ENCODE assay signal across 19 cellular contexts in the genomic region with DNA sequence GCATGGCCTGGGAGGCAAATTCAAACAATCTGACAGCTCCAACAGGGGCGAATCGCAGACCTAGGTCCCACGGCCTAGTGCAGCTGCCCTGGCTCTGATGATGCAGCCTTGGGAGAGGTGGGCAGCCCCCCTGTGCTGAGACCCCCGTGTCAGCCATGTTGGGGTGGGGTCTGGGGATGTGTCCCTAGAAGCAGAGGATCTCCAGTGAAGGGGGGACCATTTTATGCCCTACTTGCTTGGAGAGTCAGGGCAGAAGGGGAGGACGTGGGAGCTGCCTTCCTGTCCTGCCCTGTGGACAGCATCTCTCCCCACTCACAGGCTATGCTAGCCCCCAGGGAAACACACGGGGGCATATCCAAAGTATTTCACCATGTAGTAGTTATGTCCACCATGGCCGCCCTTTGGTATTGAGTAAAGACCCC. TPM values are rescaled to one million over a fixed set of nuclear protein-coding genes. Genes with fewer than 3 reads are reported as not detected.
A peak's percentile ranks its signal among the peaks of the same experiment; 100 is the strongest.
DNase-seq lines count a peak whose midpoint lies in the region; ATAC-seq and TF ChIP-seq lines count a peak whose summit lies in the region.
"Had no signal": no experiment of that assay in that cellular context is flagged by ENCODE, and none has a peak within 500 bp of the region (broad histone marks: within the 10 kb centered on the region; RNA-seq: fewer than 3 reads in every experiment).

No MANE protein-coding gene starts in this region.

- H3K36me3 ChIP-seq in Peyer's patch (no peaks in the 10 kb centered on the region), mesodermal cell (ENCODE audit: control insufficient read depth, insufficient read depth, low read length) (peaks cover 13% of the 10 kb centered on the region), suprapubic skin (peaks cover 2% of the 10 kb centered on the region)

- TF ChIP-seq POLR2A in Peyer's patch (IDR thresholded peaks at IDR 0.05): no peak
- TF ChIP-seq POLR2A in suprapubic skin (IDR thresholded peaks at IDR 0.05): no peak

- no peak overlapping the region for H3K4me3 Mint-ChIP-seq in T-helper 2 cell treated with Interferon-gamma antibody and Interleukin-4, amounts not matched to agents 5 μg/mL and 100 μg/mL, for 36 hours
- H3K4me3 Mint-ChIP-seq: activated CD4-positive, alpha-beta T cell treated with anti-CD3 and anti-CD28 coated beads, Interleukin-2, amount 10 ng/mL, durations not matched to agents 24 days and 14 days; activated T-cell treated with anti-CD3 and anti-CD28 coated beads, Interleukin-2, amount 50 U/mL, for 72 hours; effector memory CD8-positive, alpha-beta T cell; natural killer cell treated with Interleukin-12 subunit alpha and Interleukin-12 subunit beta and Interleukin-15 and Interleukin-18, amount 100 ng/mL, for 72 hours had no signal

- TF ChIP-seq CTCF in Peyer's patch (IDR thresholded peaks at IDR 0.05) (no peak), coronary artery (IDR thresholded peaks at IDR 0.05) (no peak), suprapubic skin (IDR thresholded peaks at IDR 0.05) (no peak)

- ATAC-seq in esophagus mucosa: no peak
- ATAC-seq in HG03025 (IDR thresholded peaks at IDR 0.05; ENCODE audit: low FRiP score, unreplicated experiment): no peak

- DNase-seq in Peyer's patch: no peak
- no peak for DNase-seq in coronary artery (ENCODE audit: low spot score)
- peak in 1 of 2 donors; percentile 55 for DNase-seq in suprapubic skin (ENCODE audit: low spot score in 2 of 2)
- DNase-seq in T-helper 2 cell treated with Interferon-gamma antibody and Interleukin-4, amounts not matched to agents 5 μg/mL and 100 μg/mL, for 36 hours (ENCODE audit: low spot score): no peak
- no peak for DNase-seq in effector CD4-positive, alpha-beta T cell
- DNase-seq: activated CD4-positive, alpha-beta T cell treated with anti-CD3 and anti-CD28 coated beads, Interleukin-2, amount 10 ng/mL, durations not matched to agents 24 days and 14 days; activated T-cell treated with anti-CD3 and anti-CD28 coated beads, Interleukin-2, amount 50 U/mL, for 72 hours; anterior cingulate cortex; DND-41; effector memory CD8-positive, alpha-beta T cell; islet precursor cell; NCI-H187; NCI-H82 had no signal

- H3K27ac Mint-ChIP-seq in T-helper 2 cell treated with Interferon-gamma antibody and Interleukin-4, amounts not matched to agents 5 μg/mL and 100 μg/mL, for 36 hours: no peak overlapping the region
- H3K27ac Mint-ChIP-seq: activated CD4-positive, alpha-beta T cell treated with anti-CD3 and anti-CD28 coated beads, Interleukin-2, amount 10 ng/mL, durations not matched to agents 24 days and 14 days; activated T-cell treated with anti-CD3 and anti-CD28 coated beads, Interleukin-2, amount 50 U/mL, for 72 hours; effector memory CD8-positive, alpha-beta T cell; natural killer cell treated with Interleukin-12 subunit alpha and Interleukin-12 subunit beta and Interleukin-15 and Interleukin-18, amount 100 ng/mL, for 72 hours had no signal

- H3K27ac ChIP-seq in Peyer's patch (peak overlapping the region in 3 of 4 donors; percentile 69 to 85 (median 77)), coronary artery (peak overlapping the region; percentile 73 to 90), mesodermal cell (ENCODE audit: low read depth, low read length, severe bottlenecking) (peak overlapping the region; percentile 36), suprapubic skin (peak overlapping the region; percentile 20)

- H3K27me3 ChIP-seq in Peyer's patch: no peaks in the 10 kb centered on the region
- no peaks in the 10 kb centered on the region for H3K27me3 ChIP-seq in suprapubic skin

- TF ChIP-seq EP300 in suprapubic skin (IDR thresholded peaks at IDR 0.05): no peak

- WGBS in mesodermal cell (ENCODE audit: insufficient coverage in 2 of 2), 2 experiments: 85 to 87% methylated on average over 5 to 6 of the region's 7 CpGs
- 66% methylated on average over 7 of the region's 7 CpGs for WGBS in suprapubic skin

- H3K9me3 Mint-ChIP-seq in T-helper 2 cell treated with Interferon-gamma antibody and Interleukin-4, amounts not matched to agents 5 μg/mL and 100 μg/mL, for 36 hours: no peaks in the 10 kb centered on the region
- H3K9me3 Mint-ChIP-seq: activated CD4-positive, alpha-beta T cell treated with anti-CD3 and anti-CD28 coated beads, Interleukin-2, amount 10 ng/mL, durations not matched to agents 24 days and 14 days; activated T-cell treated with anti-CD3 and anti-CD28 coated beads, Interleukin-2, amount 50 U/mL, for 72 hours; effector memory CD8-positive, alpha-beta T cell; natural killer cell treated with Interleukin-12 subunit alpha and Interleukin-12 subunit beta and Interleukin-15 and Interleukin-18, amount 100 ng/mL, for 72 hours had no signal

- H3K4me3 ChIP-seq in Peyer's patch (no peak overlapping the region), coronary artery (no peak overlapping the region), mesodermal cell (ENCODE audit: extremely low read depth, insufficient read depth, low read length, poor library complexity, severe bottlenecking) (no peak overlapping the region), suprapubic skin (no peak overlapping the region)

- H3K4me1 Mint-ChIP-seq in T-helper 2 cell treated with Interferon-gamma antibody and Interleukin-4, amounts not matched to agents 5 μg/mL and 100 μg/mL, for 36 hours (ENCODE audit: low read depth): no peaks in the 10 kb centered on the region
- H3K4me1 Mint-ChIP-seq: activated CD4-positive, alpha-beta T cell treated with anti-CD3 and anti-CD28 coated beads, Interleukin-2, amount 10 ng/mL, durations not matched to agents 24 days and 14 days had no signal

- peaks cover 13% of the 10 kb centered on the region for H3K27me3 Mint-ChIP-seq in T-helper 2 cell treated with Interferon-gamma antibody and Interleukin-4, amounts not matched to agents 5 μg/mL and 100 μg/mL, for 36 hours (ENCODE audit: low read depth)
- H3K27me3 Mint-ChIP-seq: natural killer cell treated with Interleukin-12 subunit alpha and Interleukin-12 subunit beta and Interleukin-15 and Interleukin-18, amount 100 ng/mL, for 72 hours had no signal

- H3K36me3 Mint-ChIP-seq in T-helper 2 cell treated with Interferon-gamma antibody and Interleukin-4, amounts not matched to agents 5 μg/mL and 100 μg/mL, for 36 hours (ENCODE audit: low read depth): no peaks in the 10 kb centered on the region
- H3K36me3 Mint-ChIP-seq: CD14-positive monocyte; natural killer cell treated with Interleukin-12 subunit alpha and Interleukin-12 subunit beta and Interleukin-15 and Interleukin-18, amount 100 ng/mL, for 72 hours had no signal

- H3K9me3 ChIP-seq in Peyer's patch (no peaks in the 10 kb centered on the region), mesodermal cell (ENCODE audit: control insufficient read depth, low read length) (no peaks in the 10 kb centered on the region), suprapubic skin (no peaks in the 10 kb centered on the region)

- H3K4me1 ChIP-seq in Peyer's patch (peaks cover 0 to 33% (median 13%) of the 10 kb centered on the region in 4 donors), mesodermal cell (ENCODE audit: control insufficient read depth, insufficient read depth, low read length, poor library complexity, severe bottlenecking) (peaks cover 29% of the 10 kb centered on the region), suprapubic skin (peaks cover 42% of the 10 kb centered on the region)

RNA-seq across cellular contexts. Expression of gene GLIS2, which starts 13.5 kb away (rescaled TPM):
- total RNA-seq in Peyer's patch: 1 to 10 TPM in 3 of 4 donors, under 1 TPM in 1; 0.35 to 3.3 (median 1.7) TPM
- 10.1 TPM for polyA plus RNA-seq in mesodermal cell (2013, experiment 1 of 2)
- polyA plus RNA-seq in mesodermal cell (2013, experiment 2 of 2): 8.9 TPM
- 1 to 10 TPM; 1.1 to 3.1 (median 2.3) TPM for total RNA-seq in suprapubic skin
- total RNA-seq in esophagus mucosa: 0.80 TPM
- polyA plus RNA-seq: CD14-positive monocyte had no signal

RNA-seq across cellular contexts. Expression of gene PAM16, which starts 21.8 kb away (rescaled TPM):
- total RNA-seq in Peyer's patch (10 to 100 TPM; 18.2 to 61.4 (median 49.3) TPM), suprapubic skin (10 to 100 TPM; 23.8 to 54.7 (median 46.1) TPM), esophagus mucosa (34.3 TPM)
- 60.5 TPM for polyA plus RNA-seq in mesodermal cell (2013, experiment 1 of 2)
- polyA plus RNA-seq in mesodermal cell (2013, experiment 2 of 2): 42.8 TPM

RNA-seq across cellular contexts. Expression of gene VASN, which starts 42.3 kb away (rescaled TPM):
- total RNA-seq in Peyer's patch: 10 to 100 TPM in 2 of 4 donors, 1 to 10 TPM in 2; 2.1 to 18.2 (median 8.4) TPM
- polyA plus RNA-seq in mesodermal cell (2013, experiment 1 of 2): 29.4 TPM
- polyA plus RNA-seq in mesodermal cell (2013, experiment 2 of 2): 26.3 TPM
- total RNA-seq in suprapubic skin: 10 to 100 TPM; 10.8 to 23.3 (median 22.3) TPM
- total RNA-seq in esophagus mucosa: 16.6 TPM
- total RNA-seq: activated T-cell treated with anti-CD3 and anti-CD28 coated beads, Interleukin-2, amount 50 U/mL, for 72 hours; T-helper 2 cell treated with Interferon-gamma antibody and Interleukin-4, amounts not matched to agents 100 ng/mL and 5 ng/mL, for 36 hours had no signal
- polyA plus RNA-seq: CD14-positive monocyte had no signal

RNA-seq across cellular contexts. Expression of gene TFAP4, which starts 56.5 kb away (rescaled TPM):
- total RNA-seq in Peyer's patch (10 to 100 TPM in 1 of 4 donors, 1 to 10 TPM in 3; 7.5 to 20.6 (median 8.9) TPM), suprapubic skin (10 to 100 TPM; 12.0 to 18.3 (median 14.9) TPM), esophagus mucosa (11.6 TPM)
- polyA plus RNA-seq in mesodermal cell (2013, experiment 1 of 2): 10.8 TPM
- polyA plus RNA-seq in mesodermal cell (2013, experiment 2 of 2): 8.5 TPM

Comparison
In these comparisons a context has a peak if more than half of its experiments do, and no peak if none do; other contexts are left out.
1. H3K27ac ChIP-seq: peak in every context shown above with its lines; median percentile 82 in coronary artery; 77 in Peyer's patch; 36 in mesodermal cell; 20 in suprapubic skin.